ENCODE assay signal across 9 cellular contexts in the genomic region with DNA sequence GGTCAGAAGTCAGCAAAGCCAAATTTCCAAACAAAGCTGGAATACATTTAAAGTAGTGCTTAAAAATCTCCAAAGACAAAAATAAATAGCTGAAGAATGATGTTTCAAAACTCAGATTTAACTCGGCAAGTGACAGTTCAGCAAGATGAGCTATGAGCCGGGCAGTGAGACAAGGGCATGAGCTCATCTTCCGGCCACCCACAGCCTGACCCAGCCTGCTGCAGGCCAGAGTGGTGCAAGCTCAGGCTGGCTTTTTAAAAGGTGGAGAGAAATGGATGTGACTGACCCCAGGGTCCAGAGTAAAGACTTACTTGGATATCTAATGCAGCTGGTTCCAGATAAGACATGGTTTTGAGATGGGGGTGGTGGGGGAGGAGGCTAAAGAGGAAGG.
DNase-seq lines count a peak whose midpoint lies in the region; ATAC-seq and TF ChIP-seq lines count a peak whose summit lies in the region.
"Had no signal": no experiment of that assay in that cellular context is flagged by ENCODE, and none has a peak within 500 bp of the region (broad histone marks: within the 10 kb centered on the region; RNA-seq: fewer than 3 reads in every experiment).

No MANE protein-coding gene starts in this region.

- no peaks in the 10 kb centered on the region for H4K20me1 ChIP-seq in osteoblast (ENCODE audit: insufficient read depth, low read length)

- no peaks in the 10 kb centered on the region for H3K9me3 ChIP-seq in SJCRH30 (replicated peaks)
- H3K9me3 ChIP-seq in osteoblast (ENCODE audit: low read depth, low read length): no peaks in the 10 kb centered on the region

- H3K4me1 ChIP-seq in ACC112 (ENCODE audit: control insufficient read depth, insufficient read depth, low read length, unreplicated experiment) (peaks cover 13% of the 10 kb centered on the region), SJCRH30 (peaks cover 14% of the 10 kb centered on the region), osteoblast (ENCODE audit: insufficient read depth, low read length) (peaks cover 20% of the 10 kb centered on the region)

- no peak for TF ChIP-seq CTCF in osteoblast (IDR thresholded peaks at IDR 0.05; ENCODE audit: extremely low read depth, low read depth, low read length)

- peak overlapping the region; percentile 33; the same call in 1 of the 2 replicates for H3K4me3 ChIP-seq in ACC112 (ENCODE audit: low read depth, low read length)
- no peak overlapping the region for H3K4me3 ChIP-seq in SJCRH30
- H3K4me3 ChIP-seq in osteoblast (ENCODE audit: insufficient read depth, low read length): peak overlapping the region; percentile 19
- H3K4me3 ChIP-seq: GM12878 had no signal

- no peaks in the 10 kb centered on the region for H3K79me2 ChIP-seq in ACC112 (ENCODE audit: control insufficient read depth, insufficient read depth, low read length, unreplicated experiment)
- H3K79me2 ChIP-seq in osteoblast (ENCODE audit: insufficient read depth, low read length): no peaks in the 10 kb centered on the region

- H2AFZ ChIP-seq in ACC112 (ENCODE audit: low read length, unreplicated experiment): no peak overlapping the region
- peak overlapping the region; percentile 1 for H2AFZ ChIP-seq in osteoblast (ENCODE audit: low read length)

- H3K36me3 ChIP-seq in ACC112 (ENCODE audit: insufficient read depth, low read length) (no peaks in the 10 kb centered on the region), SJCRH30 (no peaks in the 10 kb centered on the region), osteoblast (ENCODE audit: insufficient read depth, low read length) (no peaks in the 10 kb centered on the region)

- intact Hi-C loops in Right ventricle myocardium superior (cut with DNase I): no loop called here

- ATAC-seq in Right ventricle myocardium superior (ENCODE audit: poor library complexity) (peak; percentile 88), GM18858 (IDR thresholded peaks at IDR 0.05; ENCODE audit: unreplicated experiment) (no peak), HG02840 (IDR thresholded peaks at IDR 0.05; ENCODE audit: low FRiP score, unreplicated experiment) (no peak), GM19023 (IDR thresholded peaks at IDR 0.05; ENCODE audit: unreplicated experiment) (no peak), HG02678 (IDR thresholded peaks at IDR 0.05; ENCODE audit: unreplicated experiment) (no peak)
- ATAC-seq: GM12878 had no signal

- H3K27ac ChIP-seq in ACC112 (ENCODE audit: low read depth, low read length): peak overlapping the region; percentile 29; the same call in 1 of the 2 replicates
- H3K27ac ChIP-seq in SJCRH30: no peak overlapping the region
- peak overlapping the region; percentile 36 for H3K27ac ChIP-seq in osteoblast (ENCODE audit: low read depth, low read length)

- DNase-seq in SJCRH30: peak; percentile 34 to 35
- peak; percentile 73 for DNase-seq in Right ventricle myocardium superior
- peak; percentile 67 for DNase-seq in osteoblast (ENCODE audit: insufficient read length, low spot score, missing footprints)

- H3K27me3 ChIP-seq in ACC112 (ENCODE audit: insufficient read depth, low read length) (no peaks in the 10 kb centered on the region), SJCRH30 (no peaks in the 10 kb centered on the region), osteoblast (ENCODE audit: insufficient read depth, low read length) (no peaks in the 10 kb centered on the region)

- H3K4me2 ChIP-seq in osteoblast (ENCODE audit: insufficient read depth, low read length): peak overlapping the region; percentile 71
